ENCODE assay signal across 16 cellular contexts in genomic region chr1:211336775-211337174, GRCh38. TPM values are rescaled to one million over a fixed set of nuclear protein-coding genes. Genes with fewer than 3 reads are reported as not detected.
DNase-seq lines count a peak whose midpoint lies in the region; ATAC-seq and TF ChIP-seq lines count a peak whose summit lies in the region.
"Had no signal": no experiment of that assay in that cellular context is flagged by ENCODE, and none has a peak within 500 bp of the region (broad histone marks: within the 10 kb centered on the region; RNA-seq: fewer than 3 reads in every experiment).

No MANE protein-coding gene starts in this region.

- H3K36me3 Mint-ChIP-seq in natural killer cell, result no peaks in the 10 kb centered on the region
- no peaks in the 10 kb centered on the region for H3K36me3 Mint-ChIP-seq in natural killer cell treated with Interleukin-12 subunit alpha and Interleukin-12 subunit beta and Interleukin-15 and Interleukin-18, amount 100 ng/mL, for 72 hours
- H3K36me3 Mint-ChIP-seq in glutamatergic neuron (ENCODE audit: unreplicated experiment), result no peaks in the 10 kb centered on the region

- in situ Hi-C loops in gastrocnemius medialis (cut with MboI; ENCODE audit: low sequenced_read_pairs in 4 of 4), result no loop called here

- peak overlapping the region; percentile 52 for H3K27ac ChIP-seq in WERI-Rb-1
- H3K27ac ChIP-seq in gastrocnemius medialis, result no peak overlapping the region
- H3K27ac ChIP-seq: esophagus muscularis mucosa had no signal

- H3K4me1 Mint-ChIP-seq in natural killer cell (peaks cover 83 to 84% of the 10 kb centered on the region in 2 donors), glutamatergic neuron (ENCODE audit: low read depth, unreplicated experiment) (peaks cover 15% of the 10 kb centered on the region)
- peaks cover 73 to 74% of the 10 kb centered on the region in 2 donors for H3K4me1 Mint-ChIP-seq in natural killer cell treated with Interleukin-12 subunit alpha and Interleukin-12 subunit beta and Interleukin-15 and Interleukin-18, amount 100 ng/mL, for 72 hours (ENCODE audit: low read depth in 2 of 2)

- no peaks in the 10 kb centered on the region for H3K9me3 ChIP-seq in WERI-Rb-1 (ENCODE audit: severe bottlenecking)
- H3K9me3 ChIP-seq in gastrocnemius medialis, result no peaks in the 10 kb centered on the region
- H3K9me3 ChIP-seq: esophagus muscularis mucosa, heart left ventricle had no signal

- H3K4me1 ChIP-seq in gastrocnemius medialis, result no peaks in the 10 kb centered on the region

- TF ChIP-seq CTCF in natural killer cell (IDR thresholded peaks at IDR 0.05), result no peak
- TF ChIP-seq CTCF in WERI-Rb-1 (IDR thresholded peaks at IDR 0.05; ENCODE audit: low read depth, low read length), result no peak
- no peak for TF ChIP-seq CTCF in glutamatergic neuron (IDR thresholded peaks at IDR 0.05; ENCODE audit: partially characterized antibody, unreplicated experiment)
- TF ChIP-seq CTCF in gastrocnemius medialis (IDR thresholded peaks at IDR 0.05 in 4 of 5, conservative IDR thresholded peaks at IDR 0.05 in 1 of 5), result no peak

- H3K4me3 ChIP-seq in WERI-Rb-1 (ENCODE audit: low read depth, low read length) (no peak overlapping the region), gastrocnemius medialis (no peak overlapping the region)
- H3K4me3 ChIP-seq: esophagus muscularis mucosa, heart left ventricle had no signal

- peak overlapping the region; percentile 74 for H3K4me3 Mint-ChIP-seq in natural killer cell
- no peak overlapping the region for H3K4me3 Mint-ChIP-seq in natural killer cell treated with Interleukin-12 subunit alpha and Interleukin-12 subunit beta and Interleukin-15 and Interleukin-18, amount 100 ng/mL, for 72 hours
- no peak overlapping the region for H3K4me3 Mint-ChIP-seq in glutamatergic neuron (ENCODE audit: unreplicated experiment)
- H3K4me3 Mint-ChIP-seq: neural crest cell had no signal

- peaks cover 17% of the 10 kb centered on the region for H3K36me3 ChIP-seq in WERI-Rb-1
- H3K36me3 ChIP-seq in gastrocnemius medialis, result no peaks in the 10 kb centered on the region
- H3K36me3 ChIP-seq: heart left ventricle had no signal

- intact Hi-C loops in natural killer cell (cut with micrococcal nuclease), result no loop called here
- intact Hi-C loops in gastrocnemius medialis (cut with DNase I; ENCODE audit: low total_unique reads), result no loop called here

- no peaks in the 10 kb centered on the region for H3K9me3 Mint-ChIP-seq in natural killer cell
- H3K9me3 Mint-ChIP-seq in natural killer cell treated with Interleukin-12 subunit alpha and Interleukin-12 subunit beta and Interleukin-15 and Interleukin-18, amount 100 ng/mL, for 72 hours, result no peaks in the 10 kb centered on the region
- peaks cover 4% of the 10 kb centered on the region for H3K9me3 Mint-ChIP-seq in glutamatergic neuron (ENCODE audit: unreplicated experiment)
- H3K9me3 Mint-ChIP-seq: neural crest cell had no signal

- H3K27me3 Mint-ChIP-seq in natural killer cell (ENCODE audit: low read depth in 2 of 2) (no peaks in the 10 kb centered on the region), glutamatergic neuron (ENCODE audit: unreplicated experiment) (peaks cover 4% of the 10 kb centered on the region)
- no peaks in the 10 kb centered on the region for H3K27me3 Mint-ChIP-seq in natural killer cell treated with Interleukin-12 subunit alpha and Interleukin-12 subunit beta and Interleukin-15 and Interleukin-18, amount 100 ng/mL, for 72 hours

- ATAC-seq in natural killer cell (no peak), HG02763 (IDR thresholded peaks at IDR 0.05; ENCODE audit: unreplicated experiment) (no peak), gastrocnemius medialis (no peak), HG02610 (IDR thresholded peaks at IDR 0.05; ENCODE audit: unreplicated experiment) (no peak)
- no peak for ATAC-seq in natural killer cell treated with Interleukin-12 subunit alpha and Interleukin-12 subunit beta and Interleukin-15 and Interleukin-18, amount 100 ng/mL, for 72 hours
- ATAC-seq: heart left ventricle had no signal

- peak overlapping the region; percentile 79 to 85 for H3K27ac Mint-ChIP-seq in natural killer cell
- peak overlapping the region in 1 of 2 donors; percentile 89 for H3K27ac Mint-ChIP-seq in natural killer cell treated with Interleukin-12 subunit alpha and Interleukin-12 subunit beta and Interleukin-15 and Interleukin-18, amount 100 ng/mL, for 72 hours
- H3K27ac Mint-ChIP-seq in glutamatergic neuron (ENCODE audit: unreplicated experiment), result peak overlapping the region; percentile 71

- no peak for TF ChIP-seq POLR2A in gastrocnemius medialis (IDR thresholded peaks at IDR 0.05)

- H3K27me3 ChIP-seq in WERI-Rb-1 (ENCODE audit: insufficient read depth, low read depth, severe bottlenecking) (no peaks in the 10 kb centered on the region), gastrocnemius medialis (no peaks in the 10 kb centered on the region)
- H3K27me3 ChIP-seq: esophagus muscularis mucosa, heart left ventricle had no signal

- no peak for DNase-seq in natural killer cell
- no peak for DNase-seq in natural killer cell treated with Interleukin-12 subunit alpha and Interleukin-12 subunit beta and Interleukin-15 and Interleukin-18, amount 100 ng/mL, for 72 hours (ENCODE audit: low spot score)
- peak; percentile 83 for DNase-seq in WERI-Rb-1
- DNase-seq in glutamatergic neuron, result no peak
- DNase-seq in gastrocnemius medialis, result no peak
- DNase-seq in LoVo (ENCODE audit: low spot score), result no peak
- DNase-seq: activated CD8-positive, alpha-beta memory T cell treated with anti-CD3 and anti-CD28 coated beads for 24 hours; heart left ventricle; islet precursor cell; mammary epithelial cell; NCI-H187; substantia nigra had no signal

RNA-seq across cellular contexts. Expression of gene TRAF5, which starts 10.1 kb away (rescaled TPM):
- total RNA-seq in natural killer cell, result 10 to 100 TPM; 52.3 to 74.4 (median 55.6) TPM
- 10 to 100 TPM; 27.8 to 46.7 TPM for total RNA-seq in natural killer cell treated with Interleukin-12 subunit alpha and Interleukin-12 subunit beta and Interleukin-15 and Interleukin-18, amount 100 ng/mL, for 72 hours
- total RNA-seq in glutamatergic neuron (ENCODE audit: unreplicated experiment), result 9.7 TPM
- total RNA-seq in gastrocnemius medialis, result under 1 TPM; 0.29 to 0.84 (median 0.60) TPM
